29 cellular contexts compared by ENCODE assay signal in the genomic region with DNA sequence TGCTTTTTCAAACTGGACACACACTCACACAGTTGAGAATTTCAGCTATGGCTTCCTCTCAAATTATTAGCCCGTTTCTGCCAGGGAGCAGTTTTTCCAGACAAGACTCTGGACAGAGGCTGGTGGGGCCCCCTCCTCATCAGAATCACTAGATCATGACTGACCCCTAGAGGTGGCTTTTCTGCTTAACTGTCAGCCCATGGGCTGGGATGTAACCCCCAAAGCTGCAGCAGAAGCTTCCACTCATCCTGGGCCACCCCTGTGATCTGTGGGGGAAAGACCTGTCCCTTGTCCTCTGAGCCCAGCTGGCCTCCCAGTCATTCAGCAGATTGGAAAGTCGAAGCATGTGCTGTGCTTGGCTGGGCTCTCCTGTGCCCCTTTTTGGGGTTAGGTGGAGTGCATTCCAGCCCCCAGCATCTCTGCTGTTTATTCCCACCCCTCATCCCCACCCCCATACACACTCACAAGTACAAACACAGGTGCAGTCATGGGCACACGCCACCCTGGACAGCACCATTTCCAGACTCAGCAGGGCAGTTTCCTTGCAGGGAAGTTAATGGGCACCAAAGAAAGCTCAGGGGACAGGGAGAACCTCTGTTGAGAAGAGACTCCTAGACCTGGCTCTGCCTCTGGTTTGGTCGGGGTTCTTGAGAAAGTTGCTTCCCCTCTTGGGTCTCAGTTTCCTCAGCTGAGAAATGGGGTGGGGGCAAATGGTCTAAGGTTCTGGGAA.
DNase-seq lines count a peak whose midpoint lies in the region; ATAC-seq and TF ChIP-seq lines count a peak whose summit lies in the region.
"Had no signal": no experiment of that assay in that cellular context is flagged by ENCODE, and none has a peak within 500 bp of the region (broad histone marks: within the 10 kb centered on the region; RNA-seq: fewer than 3 reads in every experiment).

No MANE protein-coding gene starts in this region.

- no peaks in the 10 kb centered on the region for H3K4me1 Mint-ChIP-seq in chondrocyte (ENCODE audit: low read depth)
- H3K4me1 Mint-ChIP-seq in progenitor cell of endocrine pancreas (ENCODE audit: low read depth) = no peaks in the 10 kb centered on the region
- H3K4me1 Mint-ChIP-seq in activated CD8-positive, alpha-beta T cell treated with anti-CD3 and anti-CD28 coated beads, Interleukin-2, amount 10 ng/mL, durations not matched to agents 7 days and 5 days (ENCODE audit: low read depth) = no peaks in the 10 kb centered on the region
- H3K4me1 Mint-ChIP-seq: nephron had no signal

- H3K9me3 Mint-ChIP-seq in chondrocyte (ENCODE audit: low read depth) (no peaks in the 10 kb centered on the region), progenitor cell of endocrine pancreas (ENCODE audit: low read depth) (no peaks in the 10 kb centered on the region)
- no peaks in the 10 kb centered on the region for H3K9me3 Mint-ChIP-seq in activated CD8-positive, alpha-beta T cell treated with anti-CD3 and anti-CD28 coated beads, Interleukin-2, amount 10 ng/mL, durations not matched to agents 7 days and 5 days (ENCODE audit: insufficient read depth)
- H3K9me3 Mint-ChIP-seq: effector memory CD8-positive, alpha-beta T cell; nephron; T-cell had no signal

- CTCF ChIA-PET in activated CD8-positive, alpha-beta T cell treated with anti-CD3 and anti-CD28 coated beads, Interleukin-2, amount 10 ng/mL, durations not matched to agents 7 days and 5 days (lab: Charles Lee) = interaction anchor here (0.7 kb wide), 1 partner anchor 302 kb away, joined by 3 read pairs; the partner anchor contains the start of gene CHD9

- ATAC-seq in activated CD8-positive, alpha-beta T cell treated with anti-CD3 and anti-CD28 coated beads, Interleukin-2, amount 10 ng/mL, durations not matched to agents 7 days and 5 days = no peak
- ATAC-seq in lower lobe of right lung = no peak
- ATAC-seq: effector memory CD8-positive, alpha-beta T cell; gastroesophageal sphincter; mucosa of descending colon; Panc1; T-cell had no signal

- H2AFZ ChIP-seq in Karpas-422 (ENCODE audit: low read length) = no peak overlapping the region

- H3K4me3 Mint-ChIP-seq in chondrocyte (ENCODE audit: unreplicated experiment) (no peak overlapping the region), progenitor cell of endocrine pancreas (ENCODE audit: low read depth) (no peak overlapping the region)
- no peak overlapping the region for H3K4me3 Mint-ChIP-seq in activated CD8-positive, alpha-beta T cell treated with anti-CD3 and anti-CD28 coated beads, Interleukin-2, amount 10 ng/mL, durations not matched to agents 7 days and 5 days
- H3K4me3 Mint-ChIP-seq: effector memory CD8-positive, alpha-beta T cell; nephron; T-cell had no signal

- no peak overlapping the region for H3K9ac ChIP-seq in Karpas-422 (ENCODE audit: low read length)

- no peaks in the 10 kb centered on the region for H3K36me3 ChIP-seq in Karpas-422 (ENCODE audit: insufficient read depth, low read length)
- H3K36me3 ChIP-seq in lower lobe of right lung = no peaks in the 10 kb centered on the region
- H3K36me3 ChIP-seq: adrenal gland, gastroesophageal sphincter, HAP-1, tibial nerve had no signal

- H3K4me1 ChIP-seq in Karpas-422 (ENCODE audit: low read length) = peaks cover 14% of the 10 kb centered on the region
- H3K4me1 ChIP-seq in lower lobe of right lung = no peaks in the 10 kb centered on the region
- H3K4me1 ChIP-seq: adrenal gland, gastroesophageal sphincter, HAP-1, tibial nerve had no signal

- no peak overlapping the region for H3K27ac Mint-ChIP-seq in chondrocyte (ENCODE audit: unreplicated experiment)
- no peak overlapping the region for H3K27ac Mint-ChIP-seq in progenitor cell of endocrine pancreas
- no peak overlapping the region for H3K27ac Mint-ChIP-seq in activated CD8-positive, alpha-beta T cell treated with anti-CD3 and anti-CD28 coated beads, Interleukin-2, amount 10 ng/mL, durations not matched to agents 7 days and 5 days
- H3K27ac Mint-ChIP-seq: effector memory CD8-positive, alpha-beta T cell; nephron; T-cell had no signal

- H3K4me3 ChIP-seq in Karpas-422 (ENCODE audit: low read length) (no peak overlapping the region), lower lobe of right lung (no peak overlapping the region)
- H3K4me3 ChIP-seq: adrenal gland, coronary artery, gastroesophageal sphincter, HAP-1, lung, mucosa of descending colon, tibial nerve had no signal

- H4K20me1 ChIP-seq in Karpas-422 (ENCODE audit: insufficient read depth, low read depth, low read length) = no peaks in the 10 kb centered on the region

- POLR2A ChIA-PET in activated CD8-positive, alpha-beta T cell treated with anti-CD3 and anti-CD28 coated beads, Interleukin-2, amount 10 ng/mL, durations not matched to agents 7 days and 5 days (lab: Charles Lee) = no interaction called here

- H3K36me3 Mint-ChIP-seq in chondrocyte (ENCODE audit: low read depth) (no peaks in the 10 kb centered on the region), progenitor cell of endocrine pancreas (ENCODE audit: insufficient read depth) (no peaks in the 10 kb centered on the region)
- no peaks in the 10 kb centered on the region for H3K36me3 Mint-ChIP-seq in activated CD8-positive, alpha-beta T cell treated with anti-CD3 and anti-CD28 coated beads, Interleukin-2, amount 10 ng/mL, durations not matched to agents 7 days and 5 days (ENCODE audit: low read depth)
- H3K36me3 Mint-ChIP-seq: T-cell had no signal

- H3K27me3 ChIP-seq in Karpas-422 (ENCODE audit: low read length) (no peaks in the 10 kb centered on the region), lower lobe of right lung (ENCODE audit: low read depth) (no peaks in the 10 kb centered on the region)
- H3K27me3 ChIP-seq: adrenal gland, tibial nerve had no signal

- peaks cover 16% of the 10 kb centered on the region for H3K27me3 Mint-ChIP-seq in chondrocyte (ENCODE audit: low read depth)
- peaks cover 9% of the 10 kb centered on the region for H3K27me3 Mint-ChIP-seq in progenitor cell of endocrine pancreas
- no peaks in the 10 kb centered on the region for H3K27me3 Mint-ChIP-seq in activated CD8-positive, alpha-beta T cell treated with anti-CD3 and anti-CD28 coated beads, Interleukin-2, amount 10 ng/mL, durations not matched to agents 7 days and 5 days (ENCODE audit: low read depth)

- peak; percentile 28 for DNase-seq in DMS 273 (lab: John Stamatoyannopoulos, UW; ENCODE audit: unreplicated experiment)
- DNase-seq in DMS 273 treated with DMSO at 0.1 percent for 48 hours (lab: John Stamatoyannopoulos, UW) = no peak
- DNase-seq in Karpas-422 = peak; percentile 47
- no peak for DNase-seq in chondrocyte (ENCODE audit: low spot score)
- no peak for DNase-seq in progenitor cell of endocrine pancreas (ENCODE audit: low spot score, unreplicated experiment)
- no peak for DNase-seq in activated CD8-positive, alpha-beta T cell treated with anti-CD3 and anti-CD28 coated beads, Interleukin-2, amount 10 ng/mL, durations not matched to agents 7 days and 5 days
- DNase-seq in lower lobe of right lung = no peak
- no peak for DNase-seq in A172 (ENCODE audit: low spot score)
- DNase-seq: activated CD4-positive, alpha-beta T cell treated with anti-CD3 and anti-CD28 coated beads for 1 hour; activated naive CD4-positive, alpha-beta T cell; adrenal gland; effector memory CD8-positive, alpha-beta T cell; hypothalamus; islet precursor cell; mucosa of descending colon; NCI-H1105; NCI-H2029; NCI-H774; SHP77 treated with DMSO at 0.1 percent for 48 hours; stimulated activated CD4-positive, alpha-beta T cell treated with anti-CD3 and anti-CD28 coated beads, Interleukin-15, amount 100 ng/mL, for 24 hours; T-cell had no signal

- no peaks in the 10 kb centered on the region for H3K9me3 ChIP-seq in Karpas-422 (ENCODE audit: low read length)
- H3K9me3 ChIP-seq in lower lobe of right lung = no peaks in the 10 kb centered on the region
- H3K9me3 ChIP-seq: adrenal gland, gastroesophageal sphincter, HAP-1, mucosa of descending colon, tibial nerve had no signal

- H3K27ac ChIP-seq in Karpas-422 (ENCODE audit: low read length) = no peak overlapping the region
- no peak overlapping the region for H3K27ac ChIP-seq in lower lobe of right lung
- H3K27ac ChIP-seq: 22Rv1, adrenal gland, coronary artery, gastroesophageal sphincter, tibial nerve had no signal

- peak; percentile 32 for TF ChIP-seq CTCF in chondrocyte (IDR thresholded peaks at IDR 0.05)
- TF ChIP-seq CTCF in progenitor cell of endocrine pancreas (IDR thresholded peaks at IDR 0.05; ENCODE audit: unreplicated experiment) = peak; percentile 21
- TF ChIP-seq CTCF in lower lobe of right lung (IDR thresholded peaks at IDR 0.05) = no peak

- intact Hi-C loops in lower lobe of right lung (cut with DNase I) = no loop called here

- no peaks in the 10 kb centered on the region for H3K9me2 ChIP-seq in Karpas-422 (replicated peaks; ENCODE audit: insufficient read depth, low read length)

- no peak overlapping the region for H3K4me2 ChIP-seq in Karpas-422 (ENCODE audit: low read depth, low read length, poor library complexity, severe bottlenecking)

- H3K79me2 ChIP-seq in Karpas-422 (ENCODE audit: low read length) = no peaks in the 10 kb centered on the region

Comparison
In these comparisons a context has a peak if more than half of its experiments do, and no peak if none do; other contexts are left out.
1. DNase-seq: peak in DMS 273 (single experiment) and Karpas-422 (single experiment); none in DMS 273 treated with DMSO at 0.1 percent for 48 hours (single experiment), chondrocyte (single experiment), progenitor cell of endocrine pancreas (single experiment), activated CD8-positive, alpha-beta T cell treated with anti-CD3 and anti-CD28 coated beads, Interleukin-2, amount 10 ng/mL, durations not matched to agents 7 days and 5 days (single experiment), lower lobe of right lung (single experiment) and A172 (single experiment).